Comparison of ENCODE assay signal across 9 cellular contexts in genomic region chr13:110309159-110309476, GRCh38. TPM values are rescaled to one million over a fixed set of nuclear protein-coding genes. Genes with fewer than 3 reads are reported as not detected.
DNase-seq lines count a peak whose midpoint lies in the region; ATAC-seq and TF ChIP-seq lines count a peak whose summit lies in the region.
"Had no signal": no experiment of that assay in that cellular context is flagged by ENCODE, and none has a peak within 500 bp of the region (broad histone marks: within the 10 kb centered on the region; RNA-seq: fewer than 3 reads in every experiment).

No MANE protein-coding gene starts in this region.

- peaks cover 11% of the 10 kb centered on the region; the same call in 1 of the 2 replicates for H3K4me1 ChIP-seq in SJCRH30
- peaks cover 12 to 83% (median 14%) of the 10 kb centered on the region in 3 donors for H3K4me1 ChIP-seq in esophagus squamous epithelium
- H3K4me1 ChIP-seq in muscle layer of colon (ENCODE audit: insufficient read depth, low read length), result peaks cover 50% of the 10 kb centered on the region
- peaks cover 0 to 60% (median 40%) of the 10 kb centered on the region in 4 donors for H3K4me1 ChIP-seq in tibial artery

- DNase-seq in SJCRH30 (no peak), esophagus squamous epithelium (lab: John Stamatoyannopoulos, UW) (no peak), tibial artery (peak in 1 of 2 donors; percentile 38), KG1 (lab: John Stamatoyannopoulos, UW) (no peak)
- DNase-seq in stimulated activated CD4-positive, alpha-beta T cell treated with anti-CD3 and anti-CD28 coated beads, Interleukin-4, amount 100 ng/mL, for 4 hours, result no peak
- no peak for DNase-seq in activated CD4-positive, alpha-beta T cell treated with anti-CD3 and anti-CD28 coated beads, Interleukin-2, amount 50 U/mL, for 4 hours
- DNase-seq: DMS 273 treated with DMSO at 0.1 percent for 48 hours had no signal

- H3K27ac ChIP-seq in SJCRH30 (peak overlapping the region; percentile 94), esophagus squamous epithelium (peak overlapping the region; percentile 86 to 97 (median 92)), muscle layer of colon (ENCODE audit: low read depth, low read length) (peak overlapping the region; percentile 96), tibial artery (peak overlapping the region; percentile 96 to 99)

- no peaks in the 10 kb centered on the region for H3K27me3 ChIP-seq in SJCRH30
- peaks cover 0 to 85% (median 3%) of the 10 kb centered on the region in 4 donors for H3K27me3 ChIP-seq in esophagus squamous epithelium
- H3K27me3 ChIP-seq in muscle layer of colon (ENCODE audit: control insufficient read depth in 1 of 2, insufficient read depth in 2 of 2, low read length in 2 of 2), result no peaks in the 10 kb centered on the region
- no peaks in the 10 kb centered on the region for H3K27me3 ChIP-seq in tibial artery

- no peak for TF ChIP-seq POLR2A in esophagus squamous epithelium (IDR thresholded peaks at IDR 0.05)

- peaks cover 33% of the 10 kb centered on the region for H3K36me3 ChIP-seq in SJCRH30
- no peaks in the 10 kb centered on the region for H3K36me3 ChIP-seq in esophagus squamous epithelium
- H3K36me3 ChIP-seq in muscle layer of colon (ENCODE audit: insufficient read depth, low read length), result peaks cover 15% of the 10 kb centered on the region
- peaks cover 0 to 11% (median 0%) of the 10 kb centered on the region in 3 donors for H3K36me3 ChIP-seq in tibial artery

- no peak for ATAC-seq in GM18858 (IDR thresholded peaks at IDR 0.05; ENCODE audit: unreplicated experiment)

- WGBS in esophagus squamous epithelium, 2 donors, result 11 to 38% methylated on average over 3 to 6 of the region's 7 CpGs

- no peak for TF ChIP-seq CTCF in esophagus squamous epithelium (IDR thresholded peaks at IDR 0.05)
- no peak for TF ChIP-seq CTCF in tibial artery (IDR thresholded peaks at IDR 0.05)

- peak overlapping the region; percentile 84 for H3K9ac ChIP-seq in muscle layer of colon (ENCODE audit: low read length)

- H3K9me3 ChIP-seq in SJCRH30 (replicated peaks) (no peaks in the 10 kb centered on the region), esophagus squamous epithelium (no peaks in the 10 kb centered on the region), muscle layer of colon (ENCODE audit: low read length) (no peaks in the 10 kb centered on the region), tibial artery (no peaks in the 10 kb centered on the region)

- H3K4me3 ChIP-seq in SJCRH30 (peak overlapping the region; percentile 93), esophagus squamous epithelium (peak overlapping the region; percentile 52 to 77 (median 64)), muscle layer of colon (ENCODE audit: low read depth in 1 of 2, low read length in 2 of 2) (peak overlapping the region; percentile 88 to 95), tibial artery (peak overlapping the region; percentile 79 to 97)

- intact Hi-C loops in esophagus squamous epithelium (cut with DNase I), result no loop called here
- intact Hi-C loops in tibial artery (cut with DNase I; ENCODE audit: low total_unique reads), result loop anchor here (10.0 kb wide), 1 partner anchor 84 kb away; no protein-coding TSS in a partner anchor

RNA-seq across cellular contexts. Expression of gene COL4A2, which starts 2.0 kb away (rescaled TPM):
- 251 and 258 TPM in 2 replicates for total RNA-seq in SJCRH30 (2014; rRNA removed; shearing (Covaris generic))
- total RNA-seq in esophagus squamous epithelium, result 100 to 1,000 TPM in 1 of 4 donors, 10 to 100 TPM in 3; 11.9 to 102 (median 43.5) TPM

RNA-seq across cellular contexts. Expression of gene COL4A1, which starts 2.2 kb away (rescaled TPM):
- total RNA-seq in SJCRH30 (2014; rRNA removed; shearing (Covaris generic)), result 269 and 271 TPM in 2 replicates
- total RNA-seq in esophagus squamous epithelium, result 10 to 100 TPM in 3 of 4 donors, 1 to 10 TPM in 1; 8.9 to 97.1 (median 40.2) TPM
